ENCODE assay signal across 21 cellular contexts in genomic region chr13:60392136-60392535, GRCh38.
"Had no signal": no experiment of that assay in that cellular context is flagged by ENCODE, and none has a peak within 500 bp of the region (broad histone marks: within the 10 kb centered on the region; RNA-seq: fewer than 3 reads in every experiment).

No MANE protein-coding gene starts in this region.

- DNase-seq: dorsolateral prefrontal cortex; effector CD4-positive, alpha-beta T cell; foreskin fibroblast; gastrocnemius medialis; kidney; natural killer cell; right lobe of liver; small intestine; stimulated activated CD4-positive, alpha-beta T cell treated with anti-CD3 and anti-CD28 coated beads, Interleukin-12 subunit alpha, Interleukin-12 subunit beta, amount 100 ng/mL, for 4 hours; stimulated activated CD4-positive, alpha-beta T cell treated with anti-CD3 and anti-CD28 coated beads, Interleukin-1b, Interleukin-23, amount 100 ng/mL, for 48 hours; stimulated activated CD4-positive, alpha-beta T cell treated with anti-CD3 and anti-CD28 coated beads, Interleukin-4, amount 100 ng/mL, for 1 hour; stimulated activated CD8-positive, alpha-beta memory T cell treated with anti-CD3 and anti-CD28 coated beads, Interleukin-4, amount 100 ng/mL, for 48 hours; stimulated activated naive CD4-positive, alpha-beta T cell; stimulated activated naive CD8-positive, alpha-beta T cell treated with anti-CD3 and anti-CD28 coated beads, Interleukin-15, amount 100 ng/mL, for 72 hours; trophoblast cell had no signal

- H3K27me3 ChIP-seq: dorsolateral prefrontal cortex, gastrocnemius medialis, right lobe of liver, suprapubic skin had no signal

- H3K9me3 Mint-ChIP-seq: natural killer cell; stimulated activated naive CD8-positive, alpha-beta T cell treated with anti-CD3 and anti-CD28 coated beads, Interleukin-15, amount 100 ng/mL, for 72 hours had no signal

- ATAC-seq: esophagus mucosa; gastrocnemius medialis; left lobe of liver; natural killer cell; right lobe of liver; stimulated activated naive CD8-positive, alpha-beta T cell treated with anti-CD3 and anti-CD28 coated beads, Interleukin-15, amount 100 ng/mL, for 72 hours had no signal

- H3K9ac ChIP-seq: parathyroid adenoma had no signal

- H3K27me3 Mint-ChIP-seq: progenitor cell of endocrine pancreas; stimulated activated naive CD8-positive, alpha-beta T cell treated with anti-CD3 and anti-CD28 coated beads, Interleukin-15, amount 100 ng/mL, for 72 hours had no signal

- H2AFZ ChIP-seq: parathyroid adenoma had no signal

- H3K4me1 ChIP-seq: parathyroid adenoma, right lobe of liver had no signal

- H3K36me3 Mint-ChIP-seq: natural killer cell had no signal

- H3K4me3 ChIP-seq: dorsolateral prefrontal cortex, gastrocnemius medialis, right lobe of liver, suprapubic skin had no signal

- H3K79me2 ChIP-seq: parathyroid adenoma had no signal

- H3K27ac Mint-ChIP-seq: natural killer cell; progenitor cell of endocrine pancreas; stimulated activated naive CD8-positive, alpha-beta T cell treated with anti-CD3 and anti-CD28 coated beads, Interleukin-15, amount 100 ng/mL, for 72 hours had no signal

- H3K9me3 ChIP-seq: gastrocnemius medialis, right lobe of liver, suprapubic skin had no signal

- H3K27ac ChIP-seq: dorsolateral prefrontal cortex, epithelial cell of prostate, gastrocnemius medialis, parathyroid adenoma, right lobe of liver, suprapubic skin had no signal

- H3K4me1 Mint-ChIP-seq: stimulated activated naive CD8-positive, alpha-beta T cell treated with anti-CD3 and anti-CD28 coated beads, Interleukin-15, amount 100 ng/mL, for 72 hours had no signal

- H3K4me3 Mint-ChIP-seq: natural killer cell; stimulated activated naive CD8-positive, alpha-beta T cell treated with anti-CD3 and anti-CD28 coated beads, Interleukin-15, amount 100 ng/mL, for 72 hours had no signal

- H3K36me3 ChIP-seq: gastrocnemius medialis, right lobe of liver, suprapubic skin had no signal
